Comparison of ENCODE assay signal across 8 cellular contexts in the genomic region with DNA sequence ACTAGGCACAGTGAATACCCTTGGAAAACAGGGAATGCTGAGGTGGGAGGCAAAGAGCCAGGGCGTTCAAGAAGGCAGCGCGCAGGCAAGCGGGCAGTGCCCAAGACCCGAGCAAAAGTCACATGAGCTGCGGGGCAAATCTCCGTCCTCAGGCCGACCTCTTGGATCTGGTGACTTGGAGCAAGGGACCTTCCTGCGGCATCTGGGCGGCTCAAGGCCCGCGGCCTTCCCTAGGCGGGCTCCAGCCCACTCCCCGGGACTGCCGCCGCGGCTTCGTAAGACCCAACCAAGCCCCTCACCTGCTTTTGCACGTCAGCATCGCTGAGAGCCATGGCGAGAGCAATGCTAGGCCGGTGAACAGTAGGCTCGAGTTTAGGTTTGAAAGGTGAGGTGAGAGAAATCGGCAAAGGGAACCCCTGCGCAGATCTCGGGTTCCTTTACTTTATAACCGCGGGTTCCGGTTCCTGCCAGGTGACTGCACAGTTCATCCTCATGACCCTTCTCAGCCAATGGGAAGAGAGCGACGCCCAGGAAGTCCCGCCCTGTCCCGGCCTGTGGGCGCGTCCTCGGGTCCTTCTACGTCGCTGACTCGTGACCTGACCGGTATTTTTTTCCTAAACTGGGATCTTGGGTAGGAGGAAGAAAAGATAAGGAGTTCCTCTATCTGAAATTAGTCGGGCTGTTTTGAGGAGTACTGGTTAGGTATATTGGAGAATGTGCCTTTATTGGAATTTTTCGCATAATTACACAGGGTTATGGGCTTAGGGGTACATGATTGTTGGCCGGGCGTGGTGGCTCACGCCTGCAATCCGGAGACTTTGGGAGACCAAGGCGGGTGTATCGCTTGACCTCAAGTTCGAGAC. TPM values are rescaled to one million over a fixed set of nuclear protein-coding genes. Genes with fewer than 3 reads are reported as not detected.
DNase-seq lines count a peak whose midpoint lies in the region; ATAC-seq and TF ChIP-seq lines count a peak whose summit lies in the region.

TSS of gene ATP6V1E1 (minus strand) at position 446 of the 863 bp plus-strand sequence. CDS start at position 332, 114 bp downstream.

- H3K27me3 Mint-ChIP-seq in IgD-negative memory B cell = peaks cover 2% of the 10 kb centered on the region

- peak; percentile 99 for ATAC-seq in GM21529 (IDR thresholded peaks at IDR 0.05; ENCODE audit: unreplicated experiment)

- H3K4me1 ChIP-seq in mononuclear cell (ENCODE audit: insufficient read depth, low read length) = peaks cover 25% of the 10 kb centered on the region

- H3K9me3 ChIP-seq in mononuclear cell (ENCODE audit: low read depth, low read length) = no peaks in the 10 kb centered on the region

- H3K9me3 Mint-ChIP-seq in IgD-negative memory B cell = no peaks in the 10 kb centered on the region

- no peaks in the 10 kb centered on the region for H3K27me3 ChIP-seq in mononuclear cell (ENCODE audit: insufficient read depth, low read length)

- H3K27ac Mint-ChIP-seq in IgD-negative memory B cell = peak within 1 kb of the TSS; percentile 95 to 99 (median 99)

- peak within 1 kb of the TSS; percentile 97 to 100 (median 98) for H3K4me3 Mint-ChIP-seq in IgD-negative memory B cell

- no peak for TF ChIP-seq CTCF in epithelial cell of esophagus (IDR thresholded peaks at IDR 0.05; ENCODE audit: insufficient read depth, low read depth, low read length, missing control alignments)

- DNase-seq in DMS 273 treated with DMSO at 0.1 percent for 48 hours (lab: John Stamatoyannopoulos, UW) (peak; percentile 83), OCI-M2 (lab: John Stamatoyannopoulos, UW; ENCODE audit: unreplicated experiment) (peak; percentile 66), activated T-cell treated with anti-CD3 and anti-CD28 coated beads for 4 hours (peak; percentile 93), epithelial cell of esophagus (ENCODE audit: low read depth) (peak; percentile 98)
- DNase-seq in stimulated activated CD8-positive, alpha-beta memory T cell treated with anti-CD3 and anti-CD28 coated beads, Interleukin-4, amount 100 ng/mL, for 1 hour (ENCODE audit: low read depth in 2 of 2, low spot score in 1 of 2) = peak; percentile 84 to 87

- peaks cover 9 to 14% (median 10%) of the 10 kb centered on the region in 3 donors for H3K4me1 Mint-ChIP-seq in IgD-negative memory B cell

- peaks cover 3% of the 10 kb centered on the region for H3K36me3 Mint-ChIP-seq in IgD-negative memory B cell

- H3K4me3 ChIP-seq in epithelial cell of esophagus (ENCODE audit: low read length) (peak within 1 kb of the TSS; percentile 94), mononuclear cell (ENCODE audit: low read length) (peak within 1 kb of the TSS; percentile 87)

RNA-seq across cellular contexts. Expression of gene ATP6V1E1, which starts in this region (rescaled TPM):
- 113 TPM for polyA plus RNA-seq in IgD-negative memory B cell
- total RNA-seq in mononuclear cell = 74.2 TPM

Comparison
In these comparisons a context has a peak if more than half of its experiments do, and no peak if none do; other contexts are left out.
1. Peak in every context shown above with its lines: DNase-seq, ATAC-seq and H3K4me3 ChIP-seq.